In the genomic region with DNA sequence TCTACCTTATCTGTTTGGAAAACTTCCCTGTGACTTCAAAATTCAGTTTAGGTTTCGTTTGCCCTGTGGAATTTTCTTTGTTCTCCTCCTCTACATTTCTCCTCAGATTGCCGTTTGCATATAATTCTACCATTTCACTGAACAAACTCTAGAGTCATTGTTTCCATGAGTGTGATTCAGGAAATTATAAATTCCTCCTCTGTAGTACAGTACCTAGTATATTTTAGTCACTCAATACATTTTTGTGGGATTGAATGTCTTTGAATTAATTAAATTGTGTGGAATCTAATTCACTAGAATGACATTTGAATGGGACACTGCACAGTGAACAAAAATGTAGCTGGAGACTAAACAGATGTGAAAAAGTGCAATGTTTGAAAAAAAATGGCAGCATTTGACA, we compare ENCODE assay signal across 19 cellular contexts.
DNase-seq lines count a peak whose midpoint lies in the region; ATAC-seq, FAIRE-seq and TF ChIP-seq lines count a peak whose summit lies in the region.
"Had no signal": no experiment of that assay in that cellular context is flagged by ENCODE, and none has a peak within 500 bp of the region (broad histone marks: within the 10 kb centered on the region; RNA-seq: fewer than 3 reads in every experiment).

No MANE protein-coding gene starts in this region.

- peak overlapping the region; percentile 84 for H3K9ac ChIP-seq in SK-N-MC (ENCODE audit: insufficient read length)

- H3K9me3 ChIP-seq in SK-N-MC (ENCODE audit: low read depth, low read length): no peaks in the 10 kb centered on the region; the same call in 1 of the 2 replicates

- no peaks in the 10 kb centered on the region; the same call in 1 of the 2 replicates for H3K36me3 ChIP-seq in SK-N-MC (ENCODE audit: insufficient read depth, low read length)

- peaks cover 8% of the 10 kb centered on the region for H3K4me1 Mint-ChIP-seq in neural crest cell
- H3K4me1 Mint-ChIP-seq: IgD-negative memory B cell had no signal

- no peak overlapping the region for H3K4me3 Mint-ChIP-seq in neural crest cell
- H3K4me3 Mint-ChIP-seq: IgD-negative memory B cell had no signal

- H3K27me3 Mint-ChIP-seq in neural crest cell (ENCODE audit: low read depth): no peaks in the 10 kb centered on the region
- H3K27me3 Mint-ChIP-seq: IgD-negative memory B cell had no signal

- H3K27ac Mint-ChIP-seq in neural crest cell (ENCODE audit: unreplicated experiment): peak overlapping the region; percentile 20
- H3K27ac Mint-ChIP-seq: IgD-negative memory B cell had no signal

- ATAC-seq in HG03439 (IDR thresholded peaks at IDR 0.05; ENCODE audit: unreplicated experiment) (no peak), HG03354 (IDR thresholded peaks at IDR 0.05; ENCODE audit: poor library complexity, severe bottlenecking, unreplicated experiment) (no peak)

- no peaks in the 10 kb centered on the region for H3K36me3 Mint-ChIP-seq in neural crest cell (ENCODE audit: low read depth)

- peak; percentile 12 for DNase-seq in AG08395 (ENCODE audit: low spot score)
- DNase-seq in SK-N-MC (ENCODE audit: low read depth, low spot score): peak; percentile 51
- DNase-seq in neural crest cell (ENCODE audit: low read depth, low spot score): no peak
- no peak for DNase-seq in NCI-H1105 treated with DMSO at 0.1 percent for 48 hours (lab: John Stamatoyannopoulos, UW)
- DNase-seq in Ammon's horn (ENCODE audit: low spot score): no peak
- DNase-seq: 8988T, C1 segment of cervical spinal cord, DND-41, GDM1, Kasumi-1, NCI-H187 treated with DMSO at 0.1 percent for 48 hours, NCI-H69, SHP77 had no signal

- FAIRE-seq in endometrium (lab: Jason Lieb, UNC): peak; percentile 87
- FAIRE-seq: GM12891, GM18507 had no signal

- no peaks in the 10 kb centered on the region for H3K9me3 Mint-ChIP-seq in neural crest cell

- peak overlapping the region; percentile 100 for H3K27ac ChIP-seq in SK-N-MC

- peak overlapping the region; percentile 67 for H3K4me3 ChIP-seq in SK-N-MC

- no peak for TF ChIP-seq CTCF in neural crest cell (conservative IDR thresholded peaks at IDR 0.05)

Comparison
In these comparisons a context has a peak if more than half of its experiments do, and no peak if none do; other contexts are left out.
1. DNase-seq: peak in AG08395 (single experiment) and SK-N-MC (single experiment); none in neural crest cell (single experiment), NCI-H1105 treated with DMSO at 0.1 percent for 48 hours (single experiment) and Ammon's horn (single experiment).